ENCODE assay signal across 7 cellular contexts in the genomic region with DNA sequence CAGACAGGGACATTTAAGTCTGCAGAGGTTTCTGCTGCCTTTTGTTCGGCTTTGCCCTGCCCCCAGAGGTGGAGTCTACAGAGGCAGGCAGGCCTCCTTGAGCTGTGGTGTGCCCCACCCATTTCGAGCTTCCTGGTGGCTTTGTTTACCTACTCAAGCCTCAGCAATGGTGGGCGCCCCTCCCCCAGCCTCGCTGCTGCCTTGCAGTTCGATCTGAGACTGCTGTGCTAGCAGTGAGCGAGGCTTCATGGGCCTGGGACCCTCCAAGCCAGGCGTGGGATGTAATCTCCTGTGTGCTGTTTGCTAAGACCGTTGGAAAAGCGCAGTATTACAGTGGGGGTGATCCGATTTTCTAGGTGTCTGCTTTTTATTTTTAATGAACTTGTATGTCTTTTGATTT.
DNase-seq lines count a peak whose midpoint lies in the region; ATAC-seq, FAIRE-seq and TF ChIP-seq lines count a peak whose summit lies in the region.
"Not testable (repeated sequence)": the region's sequence is repeated elsewhere in the genome, so short reads cannot be mapped to it uniquely, and the experiment has no call there.

No MANE protein-coding gene starts in this region.

- H3K56ac ChIP-seq in mesendoderm (ENCODE audit: low read length) = peak overlapping the region; percentile 60

- peak overlapping the region; percentile 52 for H3K27ac Mint-ChIP-seq in endothelial cell (ENCODE audit: unreplicated experiment)

- H3K18ac ChIP-seq in mesendoderm (ENCODE audit: low read length) = not testable (repeated sequence)

- H2BK15ac ChIP-seq in mesendoderm (replicated peaks; ENCODE audit: low read depth) = not testable (repeated sequence)

- not testable (repeated sequence) for H3K27ac ChIP-seq in HUES64 (ENCODE audit: low read depth, low read length); K562 (ENCODE audit: extremely low read depth, low read depth, low read length); iPS DF 6.9 (ENCODE audit: low read length); mesendoderm (ENCODE audit: low read depth, low read length)

- H3K9me3 ChIP-seq in HUES64 (ENCODE audit: insufficient read depth, low read depth, low read length); K562 (replicated peaks; ENCODE audit: control insufficient read depth, insufficient read depth, low read depth, low read length); iPS DF 6.9 (ENCODE audit: control insufficient read depth, insufficient read depth, low read length): not testable (repeated sequence)
- H3K9me3 ChIP-seq in NT2/D1 (ENCODE audit: insufficient read depth, low read length) = peaks cover 19% of the 10 kb centered on the region

- 0 out of 2 replicates have a peak overlapping the region, but pooled peaks have one; percentile 21 for H3K4me3 ChIP-seq in HUES64 (ENCODE audit: low read length)
- H3K4me3 ChIP-seq in NT2/D1 (ENCODE audit: insufficient read length, low read depth); K562; iPS DF 6.9 (ENCODE audit: low read length); mesendoderm (ENCODE audit: low read length): not testable (repeated sequence)

- H3K4me1 ChIP-seq in HUES64 (ENCODE audit: insufficient read depth, low read length); NT2/D1 (ENCODE audit: insufficient read depth, insufficient read length); K562 (replicated peaks in 1 of 2; ENCODE audit: control insufficient read depth in 2 of 2, insufficient read depth in 2 of 2, low read length in 2 of 2); iPS DF 6.9 (ENCODE audit: control insufficient read depth, insufficient read depth, low read length); mesendoderm (ENCODE audit: control insufficient read depth, low read depth, low read length): not testable (repeated sequence)

- H3K4me1 Mint-ChIP-seq in endothelial cell (ENCODE audit: unreplicated experiment) = not testable (repeated sequence)

- TF ChIP-seq CTCF in K562 (IDR thresholded peaks at IDR 0.05 in 2 of 3, conservative IDR thresholded peaks at IDR 0.05 in 1 of 3; ENCODE audit: insufficient read depth in 2 of 3, low read depth in 1 of 3, low read length in 3 of 3); endothelial cell (IDR thresholded peaks at IDR 0.05; ENCODE audit: unreplicated experiment): not testable (repeated sequence)

- in situ Hi-C loops in K562 (cut with MboI) = not testable (repeated sequence)

- DNase-seq in ELF-1 (ENCODE audit: low read depth, low spot score) (peak; percentile 85), NT2/D1 (ENCODE audit: low read depth, low spot score) (peak; percentile 70), iPS DF 6.9 (ENCODE audit: low read depth, low spot score) (peak; percentile 22), mesendoderm (peak; percentile 74)
- not testable (repeated sequence) for DNase-seq in K562 (ENCODE audit: extremely low read depth in 1 of 4, low spot score in 3 of 4); endothelial cell (ENCODE audit: low spot score)

- not testable (repeated sequence) for BruUV-seq in K562 (replicated peaks; lab: Mats Ljungman, UMichigan)

- intact Hi-C loops in K562 (cut with micrococcal nuclease) = not testable (repeated sequence)

- not testable (repeated sequence) for TF ChIP-seq POLR2A in K562 (conservative IDR thresholded peaks at IDR 0.05)

- not testable (repeated sequence) for H2BK5ac ChIP-seq in mesendoderm (ENCODE audit: low read length)

- not testable (repeated sequence) for H3K36me3 Mint-ChIP-seq in endothelial cell (ENCODE audit: low read depth, unreplicated experiment)

- not testable (repeated sequence) for H3K4ac ChIP-seq in mesendoderm (ENCODE audit: low read depth, low read length)

- POLR2A ChIA-PET in K562 (lab: Yijun Ruan, JAX) = not testable (repeated sequence)

- H3K79me2 ChIP-seq in K562 (ENCODE audit: control insufficient read depth, insufficient read depth, low read length); mesendoderm (ENCODE audit: control insufficient read depth, insufficient read depth, low read length): not testable (repeated sequence)

- not testable (repeated sequence) for H3K27me3 Mint-ChIP-seq in endothelial cell (ENCODE audit: unreplicated experiment)

- not testable (repeated sequence) for H3K9me3 Mint-ChIP-seq in endothelial cell (ENCODE audit: unreplicated experiment)

- not testable (repeated sequence) for H3K36me3 ChIP-seq in HUES64 (ENCODE audit: insufficient read depth, low read length); NT2/D1 (ENCODE audit: insufficient read depth, insufficient read length, low read length); K562 (ENCODE audit: control insufficient read depth, insufficient read depth, low read length); iPS DF 6.9 (ENCODE audit: control insufficient read depth, insufficient read depth, low read length); mesendoderm (ENCODE audit: control insufficient read depth, insufficient read depth, low read length)

- H4K8ac ChIP-seq in mesendoderm (ENCODE audit: low read depth, low read length) = not testable (repeated sequence)

- TF ChIP-seq EP300 in K562 (IDR thresholded peaks at IDR 0.05; ENCODE audit: low read length) = not testable (repeated sequence)

- H2AFZ ChIP-seq in K562 (ENCODE audit: low read depth, low read length) = not testable (repeated sequence)

- not testable (repeated sequence) for H3K4me2 ChIP-seq in K562 (ENCODE audit: insufficient read depth, low read length); mesendoderm (ENCODE audit: low read length)

- FAIRE-seq in K562 (lab: Jason Lieb, UNC) = not testable (repeated sequence)

- not testable (repeated sequence) for TF ChIP-seq RAD21 in K562 (CRISPR knock-in tag; conservative IDR thresholded peaks at IDR 0.05 in 1 of 2, IDR thresholded peaks at IDR 0.05 in 1 of 2)

- H3K79me1 ChIP-seq in mesendoderm (ENCODE audit: low read length) = not testable (repeated sequence)

- H2BK120ac ChIP-seq in mesendoderm (ENCODE audit: low read depth, low read length) = not testable (repeated sequence)

- not testable (repeated sequence) for H2AK5ac ChIP-seq in mesendoderm (ENCODE audit: low read length)

- not testable (repeated sequence) for H4K20me1 ChIP-seq in K562 (replicated peaks; ENCODE audit: control insufficient read depth, insufficient read depth, low read length)

- CTCF ChIA-PET in K562 (lab: Yijun Ruan, JAX; ENCODE audit: low intra/inter-chr PET ratio) = not testable (repeated sequence)

- not testable (repeated sequence) for H3K9me1 ChIP-seq in K562 (ENCODE audit: control insufficient read depth, insufficient read depth, low read length)

- H4K5ac ChIP-seq in mesendoderm (ENCODE audit: low read length) = not testable (repeated sequence)

- H3K4me3 Mint-ChIP-seq in endothelial cell (ENCODE audit: unreplicated experiment) = not testable (repeated sequence)

- not testable (repeated sequence) for H3K27me3 ChIP-seq in HUES64 (ENCODE audit: insufficient read depth, low read length); NT2/D1 (ENCODE audit: insufficient read depth, insufficient read length); K562 (ENCODE audit: control insufficient read depth in 2 of 2, insufficient read depth in 2 of 2, low read length in 2 of 2); iPS DF 6.9 (ENCODE audit: control insufficient read depth, insufficient read depth, low read length); mesendoderm (ENCODE audit: insufficient read depth, low read length, poor library complexity)

- not testable (repeated sequence) for ATAC-seq in K562

- 25% methylated on average over 10 of the region's 10 CpGs for WGBS in HUES64
- WGBS in K562 (ENCODE audit: insufficient coverage, low coverage, missing lambda C conversion rate) = 0% methylated on average over 6 of the region's 10 CpGs
- WGBS in iPS DF 6.9 (ENCODE audit: insufficient coverage, insufficient read length) = no CpG with 5 or more reads among the region's 10 CpGs
- WGBS in mesendoderm (ENCODE audit: extremely low coverage, insufficient coverage, low lambda C conversion rate) = no CpG with 5 or more reads among the region's 10 CpGs

- peak overlapping the region; percentile 70; the same call in 1 of the 2 replicates for H3K9ac ChIP-seq in HUES64 (ENCODE audit: low read depth, low read length)
- H3K9ac ChIP-seq in NT2/D1 (ENCODE audit: insufficient read length, low read depth); K562 (ENCODE audit: insufficient read depth in 1 of 2, low read depth in 2 of 2, low read length in 2 of 2); mesendoderm (ENCODE audit: low read length): not testable (repeated sequence)

- H3K23ac ChIP-seq in mesendoderm (ENCODE audit: low read length) = not testable (repeated sequence)

TF ChIP-seq in K562, 482 proteins besides CTCF, POLR2A, EP300 and RAD21:
- peak; percentile 40; the same call in 1 of the 2 replicates for TF ChIP-seq ZNF766 (CRISPR knock-in tag; conservative IDR thresholded peaks at IDR 0.05)
